ENCODE assay signal across 24 cellular contexts in genomic region chr5:9226026-9226536, GRCh38.
"Had no signal": no experiment of that assay in that cellular context is flagged by ENCODE, and none has a peak within 500 bp of the region (broad histone marks: within the 10 kb centered on the region; RNA-seq: fewer than 3 reads in every experiment).

No MANE protein-coding gene starts in this region.

- H3K4me1 ChIP-seq: parathyroid adenoma, psoas muscle, testis, upper lobe of right lung, vagina had no signal

- H3K36me3 Mint-ChIP-seq: stimulated activated naive B cell treated with anti-CD40 and anti-IgM and Interleukin-4, amounts not matched to agents 10 μg/mL and 1 μg/mL and 100 μg/mL, for 72 hours had no signal

- H3K27ac ChIP-seq: dorsolateral prefrontal cortex, parathyroid adenoma, psoas muscle, testis, tibial nerve, upper lobe of right lung, vagina had no signal

- H3K27me3 Mint-ChIP-seq: natural killer cell treated with Interleukin-12 subunit alpha and Interleukin-12 subunit beta and Interleukin-15 and Interleukin-18, amount 100 ng/mL, for 72 hours; stimulated activated naive B cell treated with anti-CD40 and anti-IgM and Interleukin-4, amounts not matched to agents 10 μg/mL and 1 μg/mL and 100 μg/mL, for 72 hours; stimulated activated naive CD8-positive, alpha-beta T cell treated with anti-CD3 and anti-CD28 coated beads, Interleukin-15, amount 100 ng/mL, for 72 hours had no signal

- H3K4me1 Mint-ChIP-seq: stimulated activated naive B cell treated with anti-CD40 and anti-IgM and Interleukin-4, amounts not matched to agents 10 μg/mL and 1 μg/mL and 100 μg/mL, for 72 hours; stimulated activated naive CD8-positive, alpha-beta T cell treated with anti-CD3 and anti-CD28 coated beads, Interleukin-15, amount 100 ng/mL, for 72 hours had no signal

- ATAC-seq: esophagus mucosa; left lobe of liver; natural killer cell treated with Interleukin-12 subunit alpha and Interleukin-12 subunit beta and Interleukin-15 and Interleukin-18, amount 100 ng/mL, for 72 hours; psoas muscle; sciatic nerve; stimulated activated naive B cell treated with anti-CD40 and anti-IgM and Interleukin-4, amounts not matched to agents 10 μg/mL and 1 μg/mL and 100 μg/mL, for 72 hours; stimulated activated naive CD8-positive, alpha-beta T cell treated with anti-CD3 and anti-CD28 coated beads, Interleukin-15, amount 100 ng/mL, for 72 hours; upper lobe of right lung had no signal

- H3K4me3 Mint-ChIP-seq: natural killer cell treated with Interleukin-12 subunit alpha and Interleukin-12 subunit beta and Interleukin-15 and Interleukin-18, amount 100 ng/mL, for 72 hours; stimulated activated naive B cell treated with anti-CD40 and anti-IgM and Interleukin-4, amounts not matched to agents 10 μg/mL and 1 μg/mL and 100 μg/mL, for 72 hours; stimulated activated naive CD8-positive, alpha-beta T cell treated with anti-CD3 and anti-CD28 coated beads, Interleukin-15, amount 100 ng/mL, for 72 hours had no signal

- H3K9me3 ChIP-seq: psoas muscle, testis, tibial nerve, upper lobe of right lung, vagina had no signal

- H2AFZ ChIP-seq: parathyroid adenoma had no signal

- H3K27ac Mint-ChIP-seq: natural killer cell treated with Interleukin-12 subunit alpha and Interleukin-12 subunit beta and Interleukin-15 and Interleukin-18, amount 100 ng/mL, for 72 hours; stimulated activated naive B cell treated with anti-CD40 and anti-IgM and Interleukin-4, amounts not matched to agents 10 μg/mL and 1 μg/mL and 100 μg/mL, for 72 hours; stimulated activated naive CD8-positive, alpha-beta T cell treated with anti-CD3 and anti-CD28 coated beads, Interleukin-15, amount 100 ng/mL, for 72 hours had no signal

- H3K9ac ChIP-seq: parathyroid adenoma had no signal

- H3K4me3 ChIP-seq: dorsolateral prefrontal cortex, psoas muscle, testis, tibial nerve, upper lobe of right lung, vagina had no signal

- H3K36me3 ChIP-seq: tibial nerve, upper lobe of right lung, vagina had no signal

- H3K79me2 ChIP-seq: parathyroid adenoma had no signal

- H3K27me3 ChIP-seq: dorsolateral prefrontal cortex, testis, tibial nerve, upper lobe of right lung, vagina had no signal

- DNase-seq: cortex of kidney; dorsolateral prefrontal cortex; effector memory CD4-positive, alpha-beta T cell; foreskin melanocyte; head of caudate nucleus; hippocampal formation; kidney glomerular epithelial cell; mammary epithelial cell; occipital lobe; psoas muscle; retina; stimulated activated CD4-positive, alpha-beta T cell treated with anti-CD3 and anti-CD28 coated beads, Interleukin-2, amount 100 ng/mL, for 24 hours; stimulated activated CD4-positive, alpha-beta T cell treated with anti-CD3 and anti-CD28 coated beads, Interleukin-4, amount 100 ng/mL, for 4 hours; stimulated activated naive B cell treated with anti-CD40 and anti-IgM and Interleukin-4, amounts not matched to agents 10 μg/mL and 1 μg/mL and 100 μg/mL, for 72 hours; stimulated activated naive CD8-positive, alpha-beta T cell treated with anti-CD3 and anti-CD28 coated beads, Interleukin-15, amount 100 ng/mL, for 72 hours; testis; upper lobe of right lung had no signal
